In genomic region chr1:14945132-14946010, GRCh38 we compare ENCODE assay signal across 8 cellular contexts.
DNase-seq lines count a peak whose midpoint lies in the region; ATAC-seq, FAIRE-seq and TF ChIP-seq lines count a peak whose summit lies in the region.

No MANE protein-coding gene starts in this region.

- peak overlapping the region; percentile 50 for H3K4me3 Mint-ChIP-seq in mesothelial cell of epicardium
- no peak overlapping the region for H3K4me3 Mint-ChIP-seq in activated CD4-positive, alpha-beta T cell treated with anti-CD3 and anti-CD28 coated beads, Interleukin-2, amount 10 ng/mL, durations not matched to agents 7 days and 5 days

- H3K9me3 Mint-ChIP-seq in mesothelial cell of epicardium, result no peaks in the 10 kb centered on the region
- no peaks in the 10 kb centered on the region for H3K9me3 Mint-ChIP-seq in activated CD4-positive, alpha-beta T cell treated with anti-CD3 and anti-CD28 coated beads, Interleukin-2, amount 10 ng/mL, durations not matched to agents 7 days and 5 days

- H3K27me3 Mint-ChIP-seq in mesothelial cell of epicardium (ENCODE audit: low read depth), result no peaks in the 10 kb centered on the region
- H3K27me3 Mint-ChIP-seq in activated CD4-positive, alpha-beta T cell treated with anti-CD3 and anti-CD28 coated beads, Interleukin-2, amount 10 ng/mL, durations not matched to agents 7 days and 5 days, result no peaks in the 10 kb centered on the region

- H3K27ac ChIP-seq in upper lobe of left lung, result peak overlapping the region; percentile 83 to 89 (median 84)

- peak; percentile 4 for FAIRE-seq in endometrium (lab: Jason Lieb, UNC)

- TF ChIP-seq EP300 in upper lobe of left lung (IDR thresholded peaks at IDR 0.05), result no peak

- H3K4me1 Mint-ChIP-seq in mesothelial cell of epicardium, result peaks cover 70% of the 10 kb centered on the region
- no peaks in the 10 kb centered on the region for H3K4me1 Mint-ChIP-seq in activated CD4-positive, alpha-beta T cell treated with anti-CD3 and anti-CD28 coated beads, Interleukin-2, amount 10 ng/mL, durations not matched to agents 7 days and 5 days

- H3K4me1 ChIP-seq in upper lobe of left lung, result peaks cover 26 to 42% (median 29%) of the 10 kb centered on the region in 4 donors

- ATAC-seq in upper lobe of left lung (ENCODE audit: low FRiP score in 2 of 2) (peak; percentile 74 to 77), GM19023 (IDR thresholded peaks at IDR 0.05; ENCODE audit: unreplicated experiment) (no peak), HG02973 (IDR thresholded peaks at IDR 0.05; ENCODE audit: unreplicated experiment) (no peak)

- TF ChIP-seq POLR2A in upper lobe of left lung (IDR thresholded peaks at IDR 0.05), result peak in 1 of 4 donors; percentile 19

- TF ChIP-seq CTCF in mesothelial cell of epicardium (IDR thresholded peaks at IDR 0.05; ENCODE audit: unreplicated experiment) (no peak), upper lobe of left lung (IDR thresholded peaks at IDR 0.05) (no peak)

- H3K27me3 ChIP-seq in upper lobe of left lung, result no peaks in the 10 kb centered on the region

- H3K36me3 ChIP-seq in upper lobe of left lung, result no peaks in the 10 kb centered on the region

- CTCF ChIA-PET in activated CD4-positive, alpha-beta T cell treated with anti-CD3 and anti-CD28 coated beads, Interleukin-2, amount 10 ng/mL, durations not matched to agents 7 days and 5 days (lab: Charles Lee), result no interaction called here

- WGBS in upper lobe of left lung, 2 donors, result 26 to 32% methylated on average over 15 to 25 of the region's 26 CpGs

- no peaks in the 10 kb centered on the region for H3K9me3 ChIP-seq in upper lobe of left lung

- H3K27ac Mint-ChIP-seq in mesothelial cell of epicardium, result peak overlapping the region; percentile 97
- no peak overlapping the region for H3K27ac Mint-ChIP-seq in activated CD4-positive, alpha-beta T cell treated with anti-CD3 and anti-CD28 coated beads, Interleukin-2, amount 10 ng/mL, durations not matched to agents 7 days and 5 days

- H3K36me3 Mint-ChIP-seq in mesothelial cell of epicardium, result no peaks in the 10 kb centered on the region
- H3K36me3 Mint-ChIP-seq in activated CD4-positive, alpha-beta T cell treated with anti-CD3 and anti-CD28 coated beads, Interleukin-2, amount 10 ng/mL, durations not matched to agents 7 days and 5 days (ENCODE audit: low read depth), result no peaks in the 10 kb centered on the region

- DNase-seq in NCI-H526 (lab: John Stamatoyannopoulos, UW) (peak; percentile 43 to 82), mesothelial cell of epicardium (ENCODE audit: low spot score in 2 of 2, unreplicated experiment in 2 of 2) (peak; percentile 47 to 73), upper lobe of left lung (peak in 1 of 2 donors; percentile 90)
- DNase-seq in activated CD4-positive, CD25-positive, alpha-beta regulatory T cell treated with anti-CD3 and anti-CD28 coated beads, Interleukin-2, amount 50 U/mL, for 72 hours, result no peak
- no peak for DNase-seq in activated CD4-positive, alpha-beta T cell treated with anti-CD3 and anti-CD28 coated beads, Interleukin-2, amount 10 ng/mL, durations not matched to agents 7 days and 5 days

- POLR2A ChIA-PET in activated CD4-positive, alpha-beta T cell treated with anti-CD3 and anti-CD28 coated beads, Interleukin-2, amount 10 ng/mL, durations not matched to agents 7 days and 5 days (lab: Charles Lee), result no interaction called here

- H3K4me3 ChIP-seq in upper lobe of left lung, result peak overlapping the region in 3 of 4 donors; percentile 9 to 35 (median 33)

Comparison
In these comparisons a context has a peak if more than half of its experiments do, and no peak if none do; other contexts are left out.
1. DNase-seq: peak in NCI-H526 (2 of 2) and mesothelial cell of epicardium (2 of 2); none in activated CD4-positive, CD25-positive, alpha-beta regulatory T cell treated with anti-CD3 and anti-CD28 coated beads, Interleukin-2, amount 50 U/mL, for 72 hours (single experiment) and activated CD4-positive, alpha-beta T cell treated with anti-CD3 and anti-CD28 coated beads, Interleukin-2, amount 10 ng/mL, durations not matched to agents 7 days and 5 days (single experiment).
2. ATAC-seq: peak in upper lobe of left lung (2 of 2); none in GM19023 (single experiment) and HG02973 (single experiment).